In genomic region chr17:80264048-80264792, GRCh38 we compare ENCODE assay signal across 8 cellular contexts. TPM values are rescaled to one million over a fixed set of nuclear protein-coding genes. Genes with fewer than 3 reads are reported as not detected.
A peak's percentile ranks its signal among the peaks of the same experiment; 100 is the strongest.
DNase-seq lines count a peak whose midpoint lies in the region; ATAC-seq and TF ChIP-seq lines count a peak whose summit lies in the region.

No MANE protein-coding gene starts in this region.

- H3K9me3 Mint-ChIP-seq in endodermal cell = no peaks in the 10 kb centered on the region

- no peak overlapping the region for H3K4me3 Mint-ChIP-seq in endodermal cell

- H3K4me2 ChIP-seq in SK-N-SH = no peak overlapping the region

- no peak for TF ChIP-seq EP300 in SK-N-SH (IDR thresholded peaks at IDR 0.05; ENCODE audit: borderline replicate concordance in 1 of 2, low read depth in 1 of 2, low read length in 1 of 2)

- in situ Hi-C loops in GM18951 (cut with MboI; ENCODE audit: low sequenced_read_pairs, unreplicated experiment) = no loop called here

- no peak overlapping the region for H2AFZ ChIP-seq in SK-N-SH (ENCODE audit: low read depth)

- peaks cover 13% of the 10 kb centered on the region for H3K4me1 Mint-ChIP-seq in endodermal cell

- H3K27me3 ChIP-seq in endodermal cell (ENCODE audit: control insufficient read depth, insufficient read depth, low read length, poor library complexity, severe bottlenecking) = no peaks in the 10 kb centered on the region
- no peaks in the 10 kb centered on the region for H3K27me3 ChIP-seq in SK-N-SH (ENCODE audit: insufficient read depth)

- CTCF ChIA-PET in SK-N-SH (lab: Yijun Ruan, JAX) = interaction anchor here (0.8 to 1.7 kb wide), 4 partner anchors 9 to 163 kb away, joined by 3 to 5 read pairs (median 4); partner anchors contain the start of gene GAA

- TF ChIP-seq POLR2A in GM18951 (IDR thresholded peaks at IDR 0.05; ENCODE audit: extremely low read depth, insufficient read depth, insufficient read length) = peak; percentile 29

- no peak overlapping the region for H3K9ac ChIP-seq in endodermal cell (ENCODE audit: extremely low read depth, low read length, poor library complexity, severe bottlenecking)
- no peak overlapping the region for H3K9ac ChIP-seq in SK-N-SH

- 94 to 96% methylated on average over 7 to 16 of the region's 16 CpGs for WGBS in endodermal cell (ENCODE audit: insufficient coverage in 1 of 2, insufficient read length in 1 of 2), 2 experiments
- 96% methylated on average over 16 of the region's 16 CpGs for WGBS in SK-N-SH (ENCODE audit: low lambda C conversion rate)

- no peaks in the 10 kb centered on the region for H3K9me2 ChIP-seq in SK-N-SH

- no peak for TF ChIP-seq RAD21 in SK-N-SH (IDR thresholded peaks at IDR 0.05; ENCODE audit: low read length)

- TF ChIP-seq CTCF in endodermal cell (conservative IDR thresholded peaks at IDR 0.05) (no peak), SK-N-SH (IDR thresholded peaks at IDR 0.05) (no peak)

- no peak overlapping the region for H3K27ac Mint-ChIP-seq in endodermal cell

- H3K4me1 ChIP-seq in endodermal cell (ENCODE audit: control insufficient read depth, insufficient read depth, low read length) = peaks cover 7% of the 10 kb centered on the region
- H3K4me1 ChIP-seq in SK-N-SH (ENCODE audit: control insufficient read depth in 1 of 2, insufficient read depth in 2 of 2, low read depth in 1 of 2, low read length in 1 of 2) = peaks cover 24 to 34% of the 10 kb centered on the region in 2 experiments; a peak in 3 of 4 replicates

- H3K27me3 Mint-ChIP-seq in endodermal cell (ENCODE audit: insufficient read depth) = no peaks in the 10 kb centered on the region

- H3K9me3 ChIP-seq in endodermal cell (ENCODE audit: control insufficient read depth, low read length) (no peaks in the 10 kb centered on the region), SK-N-SH (no peaks in the 10 kb centered on the region)

- DNase-seq in activated CD4-positive, CD25-positive, alpha-beta regulatory T cell treated with anti-CD3 and anti-CD28 coated beads, Interleukin-2, amount 50 U/mL, for 16 hours (ENCODE audit: low read depth, low spot score) = peak; percentile 21
- peak; percentile 48 for DNase-seq in endodermal cell
- DNase-seq in stimulated activated CD4-positive, alpha-beta T cell treated with anti-CD3 and anti-CD28 coated beads, Interleukin-2, amount 100 ng/mL, for 24 hours = peak; percentile 65 to 67
- DNase-seq in SK-N-SH = no peak

- H4K20me1 ChIP-seq in SK-N-SH (ENCODE audit: insufficient read depth) = no peaks in the 10 kb centered on the region

- POLR2A ChIA-PET in SK-N-SH (lab: Yijun Ruan, JAX) = no interaction called here

- peaks cover 8% of the 10 kb centered on the region for H3F3A ChIP-seq in SK-N-SH (replicated peaks; ENCODE audit: insufficient read depth)

- H3K79me2 ChIP-seq in SK-N-SH (ENCODE audit: insufficient read depth) = peaks cover 40% of the 10 kb centered on the region

- peaks cover 25% of the 10 kb centered on the region for H3K36me3 Mint-ChIP-seq in endodermal cell (ENCODE audit: low read depth)

- H3K36me3 ChIP-seq in endodermal cell (ENCODE audit: control insufficient read depth, insufficient read depth, low read length) (peaks cover 35% of the 10 kb centered on the region), SK-N-SH (replicated peaks in 1 of 2; ENCODE audit: control insufficient read depth in 1 of 2, insufficient read depth in 2 of 2, low read length in 1 of 2) (peaks cover 20 to 27% of the 10 kb centered on the region in 2 experiments)

- no peak overlapping the region for H3K4me3 ChIP-seq in endodermal cell (ENCODE audit: low read length)
- no peak overlapping the region for H3K4me3 ChIP-seq in SK-N-SH (ENCODE audit: low read depth in 2 of 2, low read length in 1 of 2)

- ATAC-seq in HG03039 (IDR thresholded peaks at IDR 0.05; ENCODE audit: unreplicated experiment) (no peak), GM18511 (IDR thresholded peaks at IDR 0.05; ENCODE audit: unreplicated experiment) (no peak), HG02763 (IDR thresholded peaks at IDR 0.05; ENCODE audit: unreplicated experiment) (no peak)

- H3K27ac ChIP-seq in endodermal cell (ENCODE audit: low read depth, low read length) (no peak overlapping the region), SK-N-SH (ENCODE audit: low read depth in 2 of 2, low read length in 1 of 2) (no peak overlapping the region)

TF ChIP-seq in SK-N-SH, 30 proteins besides CTCF, POLR2A, EP300 and RAD21:
- TF ChIP-seq POLR2AphosphoS5 (IDR thresholded peaks at IDR 0.05; ENCODE audit: low read depth, low read length) (no peak), USF2 (IDR thresholded peaks at IDR 0.05; ENCODE audit: borderline replicate concordance, low read depth, low read length) (no peak), RFX5 (IDR thresholded peaks at IDR 0.05; ENCODE audit: low read length) (no peak), EZH2phosphoT487 (IDR thresholded peaks at IDR 0.05; ENCODE audit: borderline replicate concordance, low read depth) (no peak), TEAD4 (IDR thresholded peaks at IDR 0.05; ENCODE audit: borderline replicate concordance, insufficient read depth) (no peak), RXRA (IDR thresholded peaks at IDR 0.05; ENCODE audit: borderline replicate concordance, low read depth) (no peak), ELF1 (IDR thresholded peaks at IDR 0.05) (no peak), TAF1 (IDR thresholded peaks at IDR 0.05; ENCODE audit: borderline replicate concordance, low read depth, low read length) (no peak), FOXJ3 (CRISPR knock-in tag; IDR thresholded peaks at IDR 0.05) (no peak)
- TF ChIP-seq, protein P1, sequence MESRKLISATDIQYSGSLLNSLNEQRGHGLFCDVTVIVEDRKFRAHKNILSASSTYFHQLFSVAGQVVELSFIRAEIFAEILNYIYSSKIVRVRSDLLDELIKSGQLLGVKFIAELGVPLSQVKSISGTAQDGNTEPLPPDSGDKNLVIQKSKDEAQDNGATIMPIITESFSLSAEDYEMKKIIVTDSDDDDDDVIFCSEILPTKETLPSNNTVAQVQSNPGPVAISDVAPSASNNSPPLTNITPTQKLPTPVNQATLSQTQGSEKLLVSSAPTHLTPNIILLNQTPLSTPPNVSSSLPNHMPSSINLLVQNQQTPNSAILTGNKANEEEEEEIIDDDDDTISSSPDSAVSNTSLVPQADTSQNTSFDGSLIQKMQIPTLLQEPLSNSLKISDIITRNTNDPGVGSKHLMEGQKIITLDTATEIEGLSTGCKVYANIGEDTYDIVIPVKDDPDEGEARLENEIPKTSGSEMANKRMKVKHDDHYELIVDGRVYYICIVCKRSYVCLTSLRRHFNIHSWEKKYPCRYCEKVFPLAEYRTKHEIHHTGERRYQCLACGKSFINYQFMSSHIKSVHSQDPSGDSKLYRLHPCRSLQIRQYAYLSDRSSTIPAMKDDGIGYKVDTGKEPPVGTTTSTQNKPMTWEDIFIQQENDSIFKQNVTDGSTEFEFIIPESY (IDR thresholded peaks at IDR 0.05; ENCODE audit: borderline replicate concordance, low read depth) = no peak

RNA-seq across cellular contexts. Expression of gene RNF213, which starts 3.6 kb away (rescaled TPM):
- total RNA-seq in endodermal cell = 100 to 1,000 TPM in 1 of 2 donors, 10 to 100 TPM in 1; 98.8 to 136 TPM
- polyA plus RNA-seq in endodermal cell (2013, experiment 1 of 2) = 30.0 TPM
- polyA plus RNA-seq in endodermal cell (2013, experiment 2 of 2) = 28.2 TPM
- 53.5 and 57.5 TPM in 2 replicates for polyA plus RNA-seq in SK-N-SH (2012; rRNA removed)
- polyA plus RNA-seq in SK-N-SH (2012; cell fraction: cytosol; rRNA removed) = 28.1 and 37.8 TPM in 2 replicates
- polyA plus RNA-seq in SK-N-SH (2012; cell fraction: nucleus; rRNA removed) = 265 and 299 TPM in 2 replicates

RNA-seq across cellular contexts. Expression of gene SLC26A11, which starts 44.0 kb away (rescaled TPM):
- 10 to 100 TPM; 43.7 to 48.2 TPM for total RNA-seq in endodermal cell
- 25.4 TPM for polyA plus RNA-seq in endodermal cell (2013, experiment 1 of 2)
- polyA plus RNA-seq in endodermal cell (2013, experiment 2 of 2) = 25.1 TPM
- 32.7 and 35.9 TPM in 2 replicates for polyA plus RNA-seq in SK-N-SH (2012; rRNA removed)
- polyA plus RNA-seq in SK-N-SH (2012; cell fraction: cytosol; rRNA removed) = 11.6 and 17.7 TPM in 2 replicates
- 102 and 109 TPM in 2 replicates for polyA plus RNA-seq in SK-N-SH (2012; cell fraction: nucleus; rRNA removed)

RNA-seq across cellular contexts. Expression of gene SGSH, which starts 44.1 kb away (rescaled TPM):
- 10 to 100 TPM; 40.4 to 42.5 TPM for total RNA-seq in endodermal cell
- polyA plus RNA-seq in endodermal cell (2013, experiment 1 of 2) = 27.5 TPM
- 21.8 TPM for polyA plus RNA-seq in endodermal cell (2013, experiment 2 of 2)
- 96.5 and 161 TPM in 2 replicates for polyA plus RNA-seq in SK-N-SH (2012; rRNA removed)
- polyA plus RNA-seq in SK-N-SH (2012; cell fraction: cytosol; rRNA removed) = 86.9 and 93.2 TPM in 2 replicates
- 459 and 571 TPM in 2 replicates for polyA plus RNA-seq in SK-N-SH (2012; cell fraction: nucleus; rRNA removed)
